7 cellular contexts compared by ENCODE assay signal in genomic region chr15:77996216-77996615, GRCh38.
DNase-seq lines count a peak whose midpoint lies in the region; FAIRE-seq and TF ChIP-seq lines count a peak whose summit lies in the region.
"Not testable (repeated sequence)": the region's sequence is repeated elsewhere in the genome, so short reads cannot be mapped to it uniquely, and the experiment has no call there.

No MANE protein-coding gene starts in this region.

- H3K27me3 ChIP-seq in SJCRH30; adipocyte (replicated peaks; ENCODE audit: control insufficient read depth, insufficient read depth, low read length); fibroblast of lung (ENCODE audit: control insufficient read depth, insufficient read depth, low read length); subcutaneous abdominal adipose tissue (ENCODE audit: control insufficient read depth in 5 of 5, insufficient read depth in 4 of 5, low read length in 5 of 5): not testable (repeated sequence)

- peaks cover 50% of the 10 kb centered on the region for H3K4me1 ChIP-seq in SJCRH30
- peaks cover 44% of the 10 kb centered on the region for H3K4me1 ChIP-seq in adipocyte (ENCODE audit: control insufficient read depth, insufficient read depth, low read length)
- H3K4me1 ChIP-seq in fibroblast of lung (ENCODE audit: control insufficient read depth, extremely low read depth, insufficient read depth, low read length) = peaks cover 28% of the 10 kb centered on the region
- peaks cover 5 to 83% (median 67%) of the 10 kb centered on the region in 5 donors for H3K4me1 ChIP-seq in subcutaneous abdominal adipose tissue (ENCODE audit: control insufficient read depth in 5 of 5, insufficient read depth in 5 of 5, low read length in 5 of 5)

- peak overlapping the region; percentile 25 for H3K9ac ChIP-seq in adipocyte (ENCODE audit: low read length)
- not testable (repeated sequence) for H3K9ac ChIP-seq in fibroblast of lung (ENCODE audit: insufficient read depth, low read length); subcutaneous abdominal adipose tissue (ENCODE audit: low read length in 5 of 5)

- not testable (repeated sequence) for TF ChIP-seq POLR2A in GM12892 (IDR thresholded peaks at IDR 0.05; ENCODE audit: low read depth, low read length)

- not testable (repeated sequence) for H3K4me3 ChIP-seq in SJCRH30; adipocyte (ENCODE audit: low read length); fibroblast of lung (replicated peaks in 1 of 4; ENCODE audit: control extremely low read depth in 1 of 4, insufficient read depth in 1 of 4, low read depth in 3 of 4, low read length in 4 of 4); subcutaneous abdominal adipose tissue (ENCODE audit: low read depth in 1 of 5, low read length in 5 of 5)

- peak; percentile 63 for FAIRE-seq in GM12892 (lab: Jason Lieb, UNC)

- H3K4me2 ChIP-seq in fibroblast of lung (ENCODE audit: extremely low read depth, insufficient read depth, low read length) = not testable (repeated sequence)

- H3K36me3 ChIP-seq in SJCRH30; fibroblast of lung (ENCODE audit: control insufficient read depth, insufficient read depth, low read length): not testable (repeated sequence)
- H3K36me3 ChIP-seq in adipocyte (ENCODE audit: control insufficient read depth, insufficient read depth, low read length, severe bottlenecking) = peaks cover 31% of the 10 kb centered on the region
- peaks cover 0 to 55% (median 29%) of the 10 kb centered on the region in 5 donors for H3K36me3 ChIP-seq in subcutaneous abdominal adipose tissue (ENCODE audit: control insufficient read depth in 5 of 5, insufficient read depth in 5 of 5, low read length in 5 of 5)

- not testable (repeated sequence) for H3K79me2 ChIP-seq in fibroblast of lung (ENCODE audit: control insufficient read depth, insufficient read depth, low read length)

- not testable (repeated sequence) for H3K9me3 ChIP-seq in SJCRH30 (replicated peaks); adipocyte (ENCODE audit: control insufficient read depth, low read length); fibroblast of lung (ENCODE audit: control insufficient read depth, insufficient read depth, low read depth, low read length); subcutaneous abdominal adipose tissue (ENCODE audit: control insufficient read depth in 5 of 5, low read length in 5 of 5)

- TF ChIP-seq CTCF in fibroblast of lung (conservative IDR thresholded peaks at IDR 0.05 in 1 of 2, IDR thresholded peaks at IDR 0.05 in 1 of 2; ENCODE audit: low read depth in 1 of 2, low read length in 2 of 2) = not testable (repeated sequence)

- not testable (repeated sequence) for H4K20me1 ChIP-seq in fibroblast of lung (ENCODE audit: control insufficient read depth, extremely low read depth, insufficient read depth, low read length)

- H3K27ac ChIP-seq in SJCRH30 = peak overlapping the region; percentile 97
- H3K27ac ChIP-seq in fibroblast of lung (ENCODE audit: insufficient read depth, low read length) = peak overlapping the region; percentile 14
- peak overlapping the region; percentile 79 for H3K27ac ChIP-seq in subcutaneous abdominal adipose tissue (ENCODE audit: low read depth, low read length)

- not testable (repeated sequence) for DNase-seq in GM12892 (ENCODE audit: insufficient read length); adipocyte (ENCODE audit: low read depth); fibroblast of lung (ENCODE audit: low read depth in 2 of 2)
- DNase-seq in SJCRH30 = peak; percentile 79 to 80
- peak; percentile 94 for DNase-seq in myocyte (ENCODE audit: low read depth)
- peak; percentile 62 for DNase-seq in retina

- not testable (repeated sequence) for H2AFZ ChIP-seq in fibroblast of lung (ENCODE audit: low read length)

Comparison
In these comparisons a context has a peak if more than half of its experiments do, and no peak if none do; other contexts are left out.
1. H3K27ac ChIP-seq: peak in every context shown above with its lines; median percentile 97 in SJCRH30; 79 in subcutaneous abdominal adipose tissue; 14 in fibroblast of lung.